8 cellular contexts compared by ENCODE assay signal in the genomic region with DNA sequence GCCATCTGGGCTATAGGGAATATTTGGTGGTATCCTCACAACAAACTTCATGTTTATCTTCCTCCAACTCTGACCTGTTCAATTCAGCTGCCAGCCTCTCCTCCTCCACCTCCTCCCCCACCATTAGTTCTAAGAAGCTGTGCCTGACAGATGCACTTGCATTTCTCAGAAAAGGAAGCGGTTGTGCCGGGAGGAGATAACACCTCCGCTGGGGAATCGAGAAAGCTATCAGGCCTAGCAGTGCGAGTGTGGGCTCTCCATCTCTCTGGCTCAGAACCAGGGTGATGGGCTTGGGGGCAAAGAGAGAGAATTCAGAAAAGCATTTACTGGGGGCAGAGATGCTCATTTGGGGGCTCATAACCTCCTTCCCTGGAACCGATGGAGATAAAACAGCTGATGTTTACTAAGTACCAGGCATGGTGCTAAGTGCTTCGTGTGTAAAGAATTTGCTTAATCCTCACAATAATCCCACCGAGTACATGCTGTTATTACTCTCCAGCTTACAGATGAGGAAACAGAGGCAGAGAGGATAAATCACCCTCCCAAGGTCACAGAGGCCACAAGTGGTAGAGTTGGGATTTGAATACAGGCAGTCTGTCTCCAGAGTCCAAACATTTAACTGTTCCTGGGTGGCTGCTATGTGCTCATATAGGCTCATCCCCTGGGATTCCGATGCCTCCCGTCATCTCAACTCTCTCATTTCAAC. TPM values are rescaled to one million over a fixed set of nuclear protein-coding genes. Genes with fewer than 3 reads are reported as not detected.
DNase-seq lines count a peak whose midpoint lies in the region; ATAC-seq and TF ChIP-seq lines count a peak whose summit lies in the region.

No MANE protein-coding gene starts in this region.

- peaks cover 2% of the 10 kb centered on the region for H3K36me3 Mint-ChIP-seq in IgD-negative memory B cell
- peaks cover 63% of the 10 kb centered on the region for H3K36me3 Mint-ChIP-seq in activated CD4-positive, alpha-beta memory T cell treated with anti-CD3 and anti-CD28 coated beads for 36 hours

- DNase-seq in activated CD4-positive, alpha-beta memory T cell treated with anti-CD3 and anti-CD28 coated beads for 36 hours, result peak; percentile 83
- DNase-seq in psoas muscle, result no peak
- DNase-seq in BE2C, result no peak

- no peaks in the 10 kb centered on the region for H3K27me3 ChIP-seq in esophagus (ENCODE audit: control insufficient read depth in 1 of 2, insufficient read depth in 2 of 2, low read length in 2 of 2)
- no peaks in the 10 kb centered on the region for H3K27me3 ChIP-seq in psoas muscle (ENCODE audit: insufficient read depth in 3 of 3, low read length in 2 of 3)
- no peaks in the 10 kb centered on the region for H3K27me3 ChIP-seq in BE2C

- H3K27ac ChIP-seq in esophagus (ENCODE audit: low read depth in 2 of 2, low read length in 1 of 2), result peak overlapping the region; percentile 45 to 71
- peak overlapping the region; percentile 60 for H3K27ac ChIP-seq in psoas muscle

- TF ChIP-seq CTCF in psoas muscle (IDR thresholded peaks at IDR 0.05) (no peak), BE2C (IDR thresholded peaks at IDR 0.05; ENCODE audit: low read depth, low read length) (no peak)

- ATAC-seq in GM18498 (IDR thresholded peaks at IDR 0.05; ENCODE audit: unreplicated experiment) (peak; percentile 69), psoas muscle (peak in 2 of 4 donors; percentile 13 to 22), HG02970 (IDR thresholded peaks at IDR 0.05; ENCODE audit: low FRiP score, unreplicated experiment) (no peak), GM18520 (IDR thresholded peaks at IDR 0.05; ENCODE audit: unreplicated experiment) (no peak)

- H3K9me3 Mint-ChIP-seq in IgD-negative memory B cell, result no peaks in the 10 kb centered on the region
- no peaks in the 10 kb centered on the region for H3K9me3 Mint-ChIP-seq in activated CD4-positive, alpha-beta memory T cell treated with anti-CD3 and anti-CD28 coated beads for 36 hours

- no peaks in the 10 kb centered on the region for H3K27me3 Mint-ChIP-seq in IgD-negative memory B cell
- no peaks in the 10 kb centered on the region for H3K27me3 Mint-ChIP-seq in activated CD4-positive, alpha-beta memory T cell treated with anti-CD3 and anti-CD28 coated beads for 36 hours

- H3K9me3 ChIP-seq in esophagus (ENCODE audit: control insufficient read depth in 2 of 2, insufficient read depth in 1 of 2, low read depth in 1 of 2, low read length in 1 of 2) (no peaks in the 10 kb centered on the region), psoas muscle (no peaks in the 10 kb centered on the region), BE2C (no peaks in the 10 kb centered on the region)

- peaks cover 3 to 14% of the 10 kb centered on the region in 2 donors for H3K36me3 ChIP-seq in esophagus (ENCODE audit: control insufficient read depth in 2 of 2, insufficient read depth in 2 of 2, low read length in 1 of 2)
- peaks cover 9 to 15% of the 10 kb centered on the region in 2 donors for H3K36me3 ChIP-seq in psoas muscle (ENCODE audit: insufficient read depth in 1 of 2, low read depth in 1 of 2)
- H3K36me3 ChIP-seq in BE2C, result peaks cover 6% of the 10 kb centered on the region

- intact Hi-C loops in activated CD4-positive, alpha-beta memory T cell treated with anti-CD3 and anti-CD28 coated beads for 36 hours (cut with micrococcal nuclease), result loop anchor here (1.0 kb wide), 4 partner anchors 14 to 46 kb away; partner anchors contain the start of gene BCL2L1
- intact Hi-C loops in psoas muscle (cut with DNase I), result no loop called here

- peak overlapping the region; percentile 93 to 98 (median 96) for H3K4me3 Mint-ChIP-seq in IgD-negative memory B cell
- H3K4me3 Mint-ChIP-seq in activated CD4-positive, alpha-beta memory T cell treated with anti-CD3 and anti-CD28 coated beads for 36 hours, result peak overlapping the region; percentile 78

- peak overlapping the region; percentile 90 to 96 (median 95) for H3K27ac Mint-ChIP-seq in IgD-negative memory B cell
- H3K27ac Mint-ChIP-seq in activated CD4-positive, alpha-beta memory T cell treated with anti-CD3 and anti-CD28 coated beads for 36 hours, result peak overlapping the region; percentile 92

- H3K4me3 ChIP-seq in esophagus (ENCODE audit: low read depth in 1 of 2, low read length in 2 of 2) (no peak overlapping the region), psoas muscle (peak overlapping the region; percentile 17), BE2C (ENCODE audit: low read depth, low read length) (no peak overlapping the region)

- CTCF ChIA-PET in activated CD4-positive, alpha-beta memory T cell treated with anti-CD3 and anti-CD28 coated beads for 36 hours (lab: Charles Lee), result interaction anchor here (0.6 to 6.2 kb wide), 11 partner anchors 8 to 108 kb away, joined by 3 to 75 read pairs (median 5); partner anchors contain the start of gene BCL2L1

- H3K4me1 Mint-ChIP-seq in IgD-negative memory B cell, result peaks cover 29 to 37% (median 35%) of the 10 kb centered on the region in 3 donors
- peaks cover 84% of the 10 kb centered on the region for H3K4me1 Mint-ChIP-seq in activated CD4-positive, alpha-beta memory T cell treated with anti-CD3 and anti-CD28 coated beads for 36 hours (ENCODE audit: low read depth)

- POLR2A ChIA-PET in activated CD4-positive, alpha-beta memory T cell treated with anti-CD3 and anti-CD28 coated beads for 36 hours (lab: Charles Lee), result interaction anchor here (0.5 to 3.7 kb wide), 9 partner anchors 8 to 73 kb away, joined by 3 to 30 read pairs (median 5); partner anchors contain the start of gene BCL2L1

- 59 to 65% methylated on average over 10 of the region's 10 CpGs for WGBS in esophagus, 2 donors
- 32 to 52% (median 47%) methylated on average over 10 of the region's 10 CpGs for WGBS in psoas muscle, 3 donors

- peaks cover 10 to 24% of the 10 kb centered on the region in 2 donors for H3K4me1 ChIP-seq in esophagus (ENCODE audit: control insufficient read depth in 2 of 2, insufficient read depth in 2 of 2, low read length in 1 of 2)
- peaks cover 67% of the 10 kb centered on the region for H3K4me1 ChIP-seq in psoas muscle
- H3K4me1 ChIP-seq in BE2C, result peaks cover 15% of the 10 kb centered on the region

RNA-seq across cellular contexts. Expression of gene COX4I2, which starts 38.3 kb away (rescaled TPM):
- polyA plus RNA-seq in IgD-negative memory B cell (0.38 TPM), esophagus (1 to 10 TPM; 2.6 to 3.8 TPM), psoas muscle (10 to 100 TPM in 2 of 3 donors, 1 to 10 TPM in 1; 7.0 to 13.2 (median 11.9) TPM)
- not detected for total RNA-seq in activated CD4-positive, alpha-beta memory T cell treated with anti-CD3 and anti-CD28 coated beads for 36 hours
- total RNA-seq in psoas muscle, result 1 to 10 TPM; 3.5 to 8.1 (median 5.0) TPM
- 4.2 TPM for polyA plus RNA-seq in BE2C (2012; ENCODE audit: insufficient read depth, insufficient read length, low read depth)

RNA-seq across cellular contexts. Expression of gene BCL2L1, which starts 46.7 kb away (rescaled TPM):
- 9.8 TPM for polyA plus RNA-seq in IgD-negative memory B cell
- total RNA-seq in activated CD4-positive, alpha-beta memory T cell treated with anti-CD3 and anti-CD28 coated beads for 36 hours, result 100 to 1,000 TPM; 126 to 129 TPM
- polyA plus RNA-seq in esophagus, result 10 to 100 TPM; 60.0 to 80.9 TPM
- total RNA-seq in psoas muscle, result 10 to 100 TPM; 34.5 to 95.1 (median 76.3) TPM
- 100 to 1,000 TPM in 1 of 3 donors, 10 to 100 TPM in 2; 42.3 to 204 (median 48.2) TPM for polyA plus RNA-seq in psoas muscle
- polyA plus RNA-seq in BE2C (2012; ENCODE audit: insufficient read depth, insufficient read length, low read depth), result 101 TPM
